In genomic region chr6:166540631-166541331, GRCh38 we compare ENCODE assay signal across 8 cellular contexts. TPM values are rescaled to one million over a fixed set of nuclear protein-coding genes. Genes with fewer than 3 reads are reported as not detected.
A peak's percentile ranks its signal among the peaks of the same experiment; 100 is the strongest.
DNase-seq lines count a peak whose midpoint lies in the region; ATAC-seq and TF ChIP-seq lines count a peak whose summit lies in the region.

No MANE protein-coding gene starts in this region.

- H3K27ac ChIP-seq in BLaER1 = peak overlapping the region; percentile 73
- H3K27ac ChIP-seq in left ventricle myocardium inferior (replicated peaks) = peak overlapping the region; percentile 81

- TF ChIP-seq CTCF in GM20000 (IDR thresholded peaks at IDR 0.05; ENCODE audit: extremely low read depth, missing control alignments) (no peak), left ventricle myocardium inferior (IDR thresholded peaks at IDR 0.05; ENCODE audit: borderline replicate concordance) (no peak)

- H3K9me3 ChIP-seq in BLaER1 (no peaks in the 10 kb centered on the region), left ventricle myocardium inferior (replicated peaks) (no peaks in the 10 kb centered on the region)

- no peaks in the 10 kb centered on the region for H4K20me1 ChIP-seq in BLaER1

- peak overlapping the region; percentile 56 for H3K4me3 ChIP-seq in BLaER1
- peak overlapping the region; percentile 47 for H3K4me3 ChIP-seq in left ventricle myocardium inferior

- ATAC-seq in HG03558 (IDR thresholded peaks at IDR 0.05; ENCODE audit: extremely low read depth, unreplicated experiment) = peak; percentile 90

- intact Hi-C loops in left ventricle myocardium inferior (cut with micrococcal nuclease) = no loop called here

- peaks cover 43% of the 10 kb centered on the region for H3K4me1 ChIP-seq in BLaER1
- H3K4me1 ChIP-seq in left ventricle myocardium inferior = peaks cover 29% of the 10 kb centered on the region

- H3K9ac ChIP-seq in BLaER1 = peak overlapping the region; percentile 36; the same call in 1 of the 2 replicates

- H3K27me3 ChIP-seq in BLaER1 (no peaks in the 10 kb centered on the region), left ventricle myocardium inferior (ENCODE audit: low read depth) (no peaks in the 10 kb centered on the region)

- H3K4me2 ChIP-seq in BLaER1 = peak overlapping the region; percentile 84

- DNase-seq in GM20000 (ENCODE audit: low spot score) (peak; percentile 80), left ventricle myocardium inferior (no peak), DMS 273 (lab: John Stamatoyannopoulos, UW; ENCODE audit: unreplicated experiment) (no peak), AG20443 (ENCODE audit: low spot score) (no peak)
- peak; percentile 69 for DNase-seq in activated CD8-positive, alpha-beta memory T cell treated with anti-CD3 and anti-CD28 coated beads for 24 hours
- peak; percentile 5 for DNase-seq in stimulated activated CD8-positive, alpha-beta memory T cell treated with anti-CD3 and anti-CD28 coated beads, Interleukin-15, amount 100 ng/mL, for 1 hour (ENCODE audit: low read depth)

- H3K36me3 ChIP-seq in BLaER1 (no peaks in the 10 kb centered on the region), left ventricle myocardium inferior (peaks cover 20% of the 10 kb centered on the region)

RNA-seq across cellular contexts. Expression of gene RAMACL, which starts 45.7 kb away (rescaled TPM):
- 0.77 TPM for total RNA-seq in left ventricle myocardium inferior

Comparison
In these comparisons a context has a peak if more than half of its experiments do, and no peak if none do; other contexts are left out.
1. DNase-seq: peak in GM20000 (single experiment), activated CD8-positive, alpha-beta memory T cell treated with anti-CD3 and anti-CD28 coated beads for 24 hours (single experiment) and stimulated activated CD8-positive, alpha-beta memory T cell treated with anti-CD3 and anti-CD28 coated beads, Interleukin-15, amount 100 ng/mL, for 1 hour (single experiment); none in left ventricle myocardium inferior (single experiment), DMS 273 (single experiment) and AG20443 (single experiment).